10 cellular contexts compared by ENCODE assay signal in genomic region chr1:99735852-99736251, GRCh38.
"Had no signal": no experiment of that assay in that cellular context is flagged by ENCODE, and none has a peak within 500 bp of the region (broad histone marks: within the 10 kb centered on the region; RNA-seq: fewer than 3 reads in every experiment).

No MANE protein-coding gene starts in this region.

- DNase-seq: GM23248, GOT3, H9, HCEC 1CT, HFFc6, IMR-90, Kasumi-1, KG1 had no signal

- H3K4me3 ChIP-seq: GM23248, K562 had no signal

- H3K27ac ChIP-seq: GM23248 had no signal

- ATAC-seq: K562 had no signal

- H3K4me3 Mint-ChIP-seq: H9, HFFc6 had no signal

- H3K9me3 Mint-ChIP-seq: H9, HFFc6 had no signal

- H3K27ac Mint-ChIP-seq: H9, HFFc6 had no signal

- FAIRE-seq: HTR-8/SVneo, K562 had no signal
